In the genomic region with DNA sequence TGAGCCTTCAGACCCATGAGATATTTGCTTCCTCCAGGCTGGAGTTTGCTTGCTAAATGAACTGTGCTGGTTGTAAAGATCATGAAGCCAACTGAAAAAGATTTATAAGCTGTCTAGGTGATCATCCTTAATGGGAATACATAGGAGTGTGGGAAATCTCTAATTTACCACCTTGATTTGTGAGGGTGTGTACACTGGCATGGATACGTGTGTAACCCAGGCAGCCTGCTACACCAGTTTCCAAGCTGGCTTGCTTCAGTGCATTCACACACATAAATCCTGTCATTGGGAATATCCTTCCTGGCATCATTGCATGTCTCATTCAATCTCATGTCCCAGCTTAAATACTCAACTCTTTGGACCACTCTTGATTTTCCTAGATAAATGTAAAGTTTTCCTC, we compare ENCODE assay signal across 3 cellular contexts.
TF ChIP-seq lines count a peak whose summit lies in the region.

No MANE protein-coding gene starts in this region.

TF ChIP-seq in SK-N-SH, 30 proteins besides CTCF, POLR2A, EP300 and RAD21:
- no peak for TF ChIP-seq YY1 (IDR thresholded peaks at IDR 0.05; ENCODE audit: low read depth)
- TF ChIP-seq FOSL2 (IDR thresholded peaks at IDR 0.05; ENCODE audit: borderline replicate concordance, low read depth), result no peak
- no peak for TF ChIP-seq RCOR1 (IDR thresholded peaks at IDR 0.05; ENCODE audit: low read length)
- TF ChIP-seq, protein P1, sequence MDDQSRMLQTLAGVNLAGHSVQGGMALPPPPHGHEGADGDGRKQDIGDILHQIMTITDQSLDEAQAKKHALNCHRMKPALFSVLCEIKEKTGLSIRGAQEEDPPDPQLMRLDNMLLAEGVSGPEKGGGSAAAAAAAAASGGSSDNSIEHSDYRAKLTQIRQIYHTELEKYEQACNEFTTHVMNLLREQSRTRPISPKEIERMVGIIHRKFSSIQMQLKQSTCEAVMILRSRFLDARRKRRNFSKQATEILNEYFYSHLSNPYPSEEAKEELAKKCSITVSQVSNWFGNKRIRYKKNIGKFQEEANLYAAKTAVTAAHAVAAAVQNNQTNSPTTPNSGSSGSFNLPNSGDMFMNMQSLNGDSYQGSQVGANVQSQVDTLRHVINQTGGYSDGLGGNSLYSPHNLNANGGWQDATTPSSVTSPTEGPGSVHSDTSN (IDR thresholded peaks at IDR 0.05), result no peak
- TF ChIP-seq RXRA (IDR thresholded peaks at IDR 0.05; ENCODE audit: borderline replicate concordance, low read depth), result no peak
- TF ChIP-seq, protein P2, sequence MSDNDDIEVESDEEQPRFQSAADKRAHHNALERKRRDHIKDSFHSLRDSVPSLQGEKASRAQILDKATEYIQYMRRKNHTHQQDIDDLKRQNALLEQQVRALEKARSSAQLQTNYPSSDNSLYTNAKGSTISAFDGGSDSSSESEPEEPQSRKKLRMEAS (IDR thresholded peaks at IDR 0.05; ENCODE audit: low read depth), result no peak
- TF ChIP-seq, protein P3, sequence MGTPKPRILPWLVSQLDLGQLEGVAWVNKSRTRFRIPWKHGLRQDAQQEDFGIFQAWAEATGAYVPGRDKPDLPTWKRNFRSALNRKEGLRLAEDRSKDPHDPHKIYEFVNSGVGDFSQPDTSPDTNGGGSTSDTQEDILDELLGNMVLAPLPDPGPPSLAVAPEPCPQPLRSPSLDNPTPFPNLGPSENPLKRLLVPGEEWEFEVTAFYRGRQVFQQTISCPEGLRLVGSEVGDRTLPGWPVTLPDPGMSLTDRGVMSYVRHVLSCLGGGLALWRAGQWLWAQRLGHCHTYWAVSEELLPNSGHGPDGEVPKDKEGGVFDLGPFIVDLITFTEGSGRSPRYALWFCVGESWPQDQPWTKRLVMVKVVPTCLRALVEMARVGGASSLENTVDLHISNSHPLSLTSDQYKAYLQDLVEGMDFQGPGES (IDR thresholded peaks at IDR 0.05; ENCODE audit: low read depth, low read length), result no peak
- TF ChIP-seq GABPA (IDR thresholded peaks at IDR 0.05; ENCODE audit: low read depth), result no peak
- no peak for TF ChIP-seq NFIC (IDR thresholded peaks at IDR 0.05; ENCODE audit: borderline replicate concordance)
- TF ChIP-seq ELF1 (IDR thresholded peaks at IDR 0.05), result no peak
TF ChIP-seq in SK-N-SH: peak in this region for 0.

TF ChIP-seq in SK-N-SH treated with all-trans-retinoic acid at 6 μM for 48 hours, 23 proteins besides CTCF, POLR2A, EP300 and RAD21:
- TF ChIP-seq TOX (CRISPR knock-in tag; IDR thresholded peaks at IDR 0.05; ENCODE audit: borderline replicate concordance), result no peak
- TF ChIP-seq CSDC2 (CRISPR knock-in tag; IDR thresholded peaks at IDR 0.05), result no peak
- no peak for TF ChIP-seq ZNF70 (CRISPR knock-in tag; IDR thresholded peaks at IDR 0.05)
- TF ChIP-seq GLIS3 (CRISPR knock-in tag; IDR thresholded peaks at IDR 0.05), result no peak
- no peak for TF ChIP-seq SNAI2 (CRISPR knock-in tag; IDR thresholded peaks at IDR 0.05)

TF ChIP-seq in H1, 55 proteins besides CTCF, POLR2A, EP300 and RAD21:
- TF ChIP-seq CTBP2 (IDR thresholded peaks at IDR 0.05; ENCODE audit: borderline replicate concordance, insufficient read depth, insufficient read length, low read length) (no peak), CBX5 (IDR thresholded peaks at IDR 0.05; ENCODE audit: low read depth, low read length) (no peak), TBP (IDR thresholded peaks at IDR 0.05; ENCODE audit: low read depth, low read length) (no peak), CBX8 (IDR thresholded peaks at IDR 0.05; ENCODE audit: borderline replicate concordance, low read depth, low read length) (no peak), PHF8 (conservative IDR thresholded peaks at IDR 0.05; ENCODE audit: low read depth, low read length) (no peak), JUN (IDR thresholded peaks at IDR 0.05; ENCODE audit: low read depth, low read length) (no peak), CHD1 (IDR thresholded peaks at IDR 0.05; ENCODE audit: low read depth, low read length) (no peak), FOSL1 (IDR thresholded peaks at IDR 0.05; ENCODE audit: insufficient read depth, low read depth, low read length) (no peak), SAP30 (IDR thresholded peaks at IDR 0.05; ENCODE audit: insufficient read depth, insufficient replicate concordance, low read length) (no peak), KDM5A (IDR thresholded peaks at IDR 0.05; ENCODE audit: low read length) (no peak), HDAC6 (IDR thresholded peaks at IDR 0.05; ENCODE audit: low read depth, low read length) (no peak), ZNF274 (IDR thresholded peaks at IDR 0.05; ENCODE audit: borderline replicate concordance, extremely low read depth, low read length) (no peak), BRCA1 (IDR thresholded peaks at IDR 0.05; ENCODE audit: low read depth, low read length) (no peak), SIX5 (IDR thresholded peaks at IDR 0.05; ENCODE audit: low read depth, low read length) (no peak), NRF1 (IDR thresholded peaks at IDR 0.05; ENCODE audit: low read depth, low read length) (no peak), TEAD4 (IDR thresholded peaks at IDR 0.05; ENCODE audit: low read depth, low read length) (no peak), SP1 (IDR thresholded peaks at IDR 0.05; ENCODE audit: low read depth, low read length) (no peak), ASH2L (IDR thresholded peaks at IDR 0.05; ENCODE audit: low read length) (no peak)
- TF ChIP-seq, protein P4, sequence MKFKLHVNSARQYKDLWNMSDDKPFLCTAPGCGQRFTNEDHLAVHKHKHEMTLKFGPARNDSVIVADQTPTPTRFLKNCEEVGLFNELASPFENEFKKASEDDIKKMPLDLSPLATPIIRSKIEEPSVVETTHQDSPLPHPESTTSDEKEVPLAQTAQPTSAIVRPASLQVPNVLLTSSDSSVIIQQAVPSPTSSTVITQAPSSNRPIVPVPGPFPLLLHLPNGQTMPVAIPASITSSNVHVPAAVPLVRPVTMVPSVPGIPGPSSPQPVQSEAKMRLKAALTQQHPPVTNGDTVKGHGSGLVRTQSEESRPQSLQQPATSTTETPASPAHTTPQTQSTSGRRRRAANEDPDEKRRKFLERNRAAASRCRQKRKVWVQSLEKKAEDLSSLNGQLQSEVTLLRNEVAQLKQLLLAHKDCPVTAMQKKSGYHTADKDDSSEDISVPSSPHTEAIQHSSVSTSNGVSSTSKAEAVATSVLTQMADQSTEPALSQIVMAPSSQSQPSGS (IDR thresholded peaks at IDR 0.05; ENCODE audit: low read length), result no peak
- TF ChIP-seq, protein P5, sequence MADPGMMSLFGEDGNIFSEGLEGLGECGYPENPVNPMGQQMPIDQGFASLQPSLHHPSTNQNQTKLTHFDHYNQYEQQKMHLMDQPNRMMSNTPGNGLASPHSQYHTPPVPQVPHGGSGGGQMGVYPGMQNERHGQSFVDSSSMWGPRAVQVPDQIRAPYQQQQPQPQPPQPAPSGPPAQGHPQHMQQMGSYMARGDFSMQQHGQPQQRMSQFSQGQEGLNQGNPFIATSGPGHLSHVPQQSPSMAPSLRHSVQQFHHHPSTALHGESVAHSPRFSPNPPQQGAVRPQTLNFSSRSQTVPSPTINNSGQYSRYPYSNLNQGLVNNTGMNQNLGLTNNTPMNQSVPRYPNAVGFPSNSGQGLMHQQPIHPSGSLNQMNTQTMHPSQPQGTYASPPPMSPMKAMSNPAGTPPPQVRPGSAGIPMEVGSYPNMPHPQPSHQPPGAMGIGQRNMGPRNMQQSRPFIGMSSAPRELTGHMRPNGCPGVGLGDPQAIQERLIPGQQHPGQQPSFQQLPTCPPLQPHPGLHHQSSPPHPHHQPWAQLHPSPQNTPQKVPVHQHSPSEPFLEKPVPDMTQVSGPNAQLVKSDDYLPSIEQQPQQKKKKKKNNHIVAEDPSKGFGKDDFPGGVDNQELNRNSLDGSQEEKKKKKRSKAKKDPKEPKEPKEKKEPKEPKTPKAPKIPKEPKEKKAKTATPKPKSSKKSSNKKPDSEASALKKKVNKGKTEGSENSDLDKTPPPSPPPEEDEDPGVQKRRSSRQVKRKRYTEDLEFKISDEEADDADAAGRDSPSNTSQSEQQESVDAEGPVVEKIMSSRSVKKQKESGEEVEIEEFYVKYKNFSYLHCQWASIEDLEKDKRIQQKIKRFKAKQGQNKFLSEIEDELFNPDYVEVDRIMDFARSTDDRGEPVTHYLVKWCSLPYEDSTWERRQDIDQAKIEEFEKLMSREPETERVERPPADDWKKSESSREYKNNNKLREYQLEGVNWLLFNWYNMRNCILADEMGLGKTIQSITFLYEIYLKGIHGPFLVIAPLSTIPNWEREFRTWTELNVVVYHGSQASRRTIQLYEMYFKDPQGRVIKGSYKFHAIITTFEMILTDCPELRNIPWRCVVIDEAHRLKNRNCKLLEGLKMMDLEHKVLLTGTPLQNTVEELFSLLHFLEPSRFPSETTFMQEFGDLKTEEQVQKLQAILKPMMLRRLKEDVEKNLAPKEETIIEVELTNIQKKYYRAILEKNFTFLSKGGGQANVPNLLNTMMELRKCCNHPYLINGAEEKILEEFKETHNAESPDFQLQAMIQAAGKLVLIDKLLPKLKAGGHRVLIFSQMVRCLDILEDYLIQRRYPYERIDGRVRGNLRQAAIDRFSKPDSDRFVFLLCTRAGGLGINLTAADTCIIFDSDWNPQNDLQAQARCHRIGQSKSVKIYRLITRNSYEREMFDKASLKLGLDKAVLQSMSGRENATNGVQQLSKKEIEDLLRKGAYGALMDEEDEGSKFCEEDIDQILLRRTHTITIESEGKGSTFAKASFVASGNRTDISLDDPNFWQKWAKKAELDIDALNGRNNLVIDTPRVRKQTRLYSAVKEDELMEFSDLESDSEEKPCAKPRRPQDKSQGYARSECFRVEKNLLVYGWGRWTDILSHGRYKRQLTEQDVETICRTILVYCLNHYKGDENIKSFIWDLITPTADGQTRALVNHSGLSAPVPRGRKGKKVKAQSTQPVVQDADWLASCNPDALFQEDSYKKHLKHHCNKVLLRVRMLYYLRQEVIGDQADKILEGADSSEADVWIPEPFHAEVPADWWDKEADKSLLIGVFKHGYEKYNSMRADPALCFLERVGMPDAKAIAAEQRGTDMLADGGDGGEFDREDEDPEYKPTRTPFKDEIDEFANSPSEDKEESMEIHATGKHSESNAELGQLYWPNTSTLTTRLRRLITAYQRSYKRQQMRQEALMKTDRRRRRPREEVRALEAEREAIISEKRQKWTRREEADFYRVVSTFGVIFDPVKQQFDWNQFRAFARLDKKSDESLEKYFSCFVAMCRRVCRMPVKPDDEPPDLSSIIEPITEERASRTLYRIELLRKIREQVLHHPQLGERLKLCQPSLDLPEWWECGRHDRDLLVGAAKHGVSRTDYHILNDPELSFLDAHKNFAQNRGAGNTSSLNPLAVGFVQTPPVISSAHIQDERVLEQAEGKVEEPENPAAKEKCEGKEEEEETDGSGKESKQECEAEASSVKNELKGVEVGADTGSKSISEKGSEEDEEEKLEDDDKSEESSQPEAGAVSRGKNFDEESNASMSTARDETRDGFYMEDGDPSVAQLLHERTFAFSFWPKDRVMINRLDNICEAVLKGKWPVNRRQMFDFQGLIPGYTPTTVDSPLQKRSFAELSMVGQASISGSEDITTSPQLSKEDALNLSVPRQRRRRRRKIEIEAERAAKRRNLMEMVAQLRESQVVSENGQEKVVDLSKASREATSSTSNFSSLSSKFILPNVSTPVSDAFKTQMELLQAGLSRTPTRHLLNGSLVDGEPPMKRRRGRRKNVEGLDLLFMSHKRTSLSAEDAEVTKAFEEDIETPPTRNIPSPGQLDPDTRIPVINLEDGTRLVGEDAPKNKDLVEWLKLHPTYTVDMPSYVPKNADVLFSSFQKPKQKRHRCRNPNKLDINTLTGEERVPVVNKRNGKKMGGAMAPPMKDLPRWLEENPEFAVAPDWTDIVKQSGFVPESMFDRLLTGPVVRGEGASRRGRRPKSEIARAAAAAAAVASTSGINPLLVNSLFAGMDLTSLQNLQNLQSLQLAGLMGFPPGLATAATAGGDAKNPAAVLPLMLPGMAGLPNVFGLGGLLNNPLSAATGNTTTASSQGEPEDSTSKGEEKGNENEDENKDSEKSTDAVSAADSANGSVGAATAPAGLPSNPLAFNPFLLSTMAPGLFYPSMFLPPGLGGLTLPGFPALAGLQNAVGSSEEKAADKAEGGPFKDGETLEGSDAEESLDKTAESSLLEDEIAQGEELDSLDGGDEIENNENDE (IDR thresholded peaks at IDR 0.05; ENCODE audit: insufficient replicate concordance, low read length), result no peak
TF ChIP-seq in H1: peak in this region for 0.
